Comparison of ENCODE assay signal across 18 cellular contexts in the genomic region with DNA sequence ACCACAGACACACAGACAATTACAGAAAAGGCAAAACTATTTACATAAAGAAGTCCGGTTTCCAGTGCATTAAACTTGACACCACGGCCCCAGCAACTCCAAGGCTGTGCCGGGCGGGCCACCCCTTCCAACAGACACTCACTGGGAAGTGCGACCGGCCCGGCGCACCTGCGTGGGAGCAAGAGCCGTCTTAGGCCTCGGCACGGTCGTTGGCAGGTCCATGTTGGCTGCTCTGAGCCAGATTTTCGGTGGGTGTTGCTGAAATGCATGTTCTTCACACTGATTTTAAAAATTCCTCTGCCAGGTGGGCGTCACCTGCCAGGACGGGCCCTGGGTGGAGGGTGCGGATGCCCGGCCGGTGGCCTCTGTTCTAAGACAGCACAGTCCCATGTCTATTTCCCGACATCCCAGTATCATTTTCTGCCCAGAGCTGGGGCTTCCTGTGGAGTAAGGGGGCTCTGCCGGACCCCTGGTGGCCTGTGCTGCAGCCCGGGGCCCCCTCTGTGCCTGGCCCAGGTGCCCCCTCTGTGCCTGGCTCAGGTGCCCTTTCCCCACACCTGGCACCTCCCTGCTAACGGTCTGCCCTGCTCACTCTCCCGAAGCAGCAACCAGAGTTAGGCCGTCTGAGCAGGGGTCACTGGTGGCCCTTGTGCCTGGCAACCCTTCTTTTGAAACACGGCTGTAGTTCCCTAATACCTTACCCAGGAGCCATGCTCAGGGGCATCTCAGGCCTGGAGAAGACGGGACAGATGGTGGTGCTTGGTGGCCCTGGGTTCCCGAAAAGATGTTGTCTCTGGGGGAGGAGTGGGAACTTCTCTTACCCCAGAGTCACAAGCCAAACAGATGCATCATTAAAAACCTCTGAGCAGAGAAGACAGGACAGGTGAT. TPM values are rescaled to one million over a fixed set of nuclear protein-coding genes. Genes with fewer than 3 reads are reported as not detected.
DNase-seq lines count a peak whose midpoint lies in the region; ATAC-seq and TF ChIP-seq lines count a peak whose summit lies in the region.
"Had no signal": no experiment of that assay in that cellular context is flagged by ENCODE, and none has a peak within 500 bp of the region (broad histone marks: within the 10 kb centered on the region; RNA-seq: fewer than 3 reads in every experiment).

No MANE protein-coding gene starts in this region.

- H3K4me1 Mint-ChIP-seq in H9 (peaks cover 7 to 19% of the 10 kb centered on the region in 2 experiments), endothelial cell (ENCODE audit: unreplicated experiment) (peaks cover 38% of the 10 kb centered on the region)
- H3K4me1 Mint-ChIP-seq: B cell, IgD-negative memory B cell had no signal

- H3K36me3 Mint-ChIP-seq in H9 (ENCODE audit: insufficient read depth in 1 of 3, low read depth in 3 of 3), result no peaks in the 10 kb centered on the region; a peak in 2 of 7 replicates
- peaks cover 69% of the 10 kb centered on the region for H3K36me3 Mint-ChIP-seq in endothelial cell (ENCODE audit: low read depth, unreplicated experiment)
- H3K36me3 Mint-ChIP-seq: CD8-positive, alpha-beta memory T cell; IgD-negative memory B cell had no signal

- intact Hi-C loops in posterior vena cava (cut with DNase I) (no loop called here), Right ventricle myocardium inferior (cut with DNase I) (no loop called here)

- H3K27ac ChIP-seq in BLaER1 (peak overlapping the region; percentile 67), H9 (ENCODE audit: insufficient read length, low read depth, low read length) (no peak overlapping the region)

- H3K4ac ChIP-seq in H9 (ENCODE audit: low read depth, low read length), result no peak overlapping the region

- peak overlapping the region; percentile 55; the same call in 1 of the 2 replicates for H3K9ac ChIP-seq in BLaER1
- peak overlapping the region; percentile 13 for H3K9ac ChIP-seq in H9 (ENCODE audit: extremely low read depth, insufficient read length, low read length)

- no peaks in the 10 kb centered on the region for H4K20me1 ChIP-seq in BLaER1
- H4K20me1 ChIP-seq in H9 (ENCODE audit: control insufficient read depth, insufficient read depth, insufficient read length), result no peaks in the 10 kb centered on the region

- H3K9me3 ChIP-seq in BLaER1 (peaks cover 40% of the 10 kb centered on the region), H9 (ENCODE audit: control insufficient read depth, low read depth, low read length) (no peaks in the 10 kb centered on the region)

- H3K27me3 ChIP-seq in BLaER1, result no peaks in the 10 kb centered on the region
- H3K27me3 ChIP-seq in H9 (ENCODE audit: insufficient read depth, low read length), result no peaks in the 10 kb centered on the region

- peaks cover 77% of the 10 kb centered on the region for H3K4me1 ChIP-seq in BLaER1
- no peaks in the 10 kb centered on the region for H3K4me1 ChIP-seq in H9 (ENCODE audit: insufficient read depth, low read length)
- H3K4me1 ChIP-seq: Caco-2 had no signal

- H4K8ac ChIP-seq in H9 (replicated peaks; ENCODE audit: insufficient read length, low read depth, low read length), result no peak overlapping the region

- H2BK12ac ChIP-seq in H9 (ENCODE audit: insufficient read length, low read depth, low read length), result no peak overlapping the region

- peak overlapping the region in 1 of 3 experiments; percentile 48; a peak in 1 of 7 replicates for H3K27ac Mint-ChIP-seq in H9
- peak overlapping the region; percentile 78 for H3K27ac Mint-ChIP-seq in endothelial cell (ENCODE audit: unreplicated experiment)
- H3K27ac Mint-ChIP-seq: B cell; CD8-positive, alpha-beta memory T cell; HFFc6; IgD-negative memory B cell had no signal

- H3K23me2 ChIP-seq in H9 (ENCODE audit: insufficient read length, low read depth, low read length, poor library complexity, severe bottlenecking), result no peaks in the 10 kb centered on the region

- no peak overlapping the region for H3K56ac ChIP-seq in H9 (ENCODE audit: insufficient read length, low read depth, low read length)

- no peak overlapping the region for H2BK120ac ChIP-seq in H9 (ENCODE audit: low read depth, low read length, poor library complexity, severe bottlenecking)

- no peak overlapping the region for H3K23ac ChIP-seq in H9 (ENCODE audit: insufficient read length, low read depth, low read length)

- no peak overlapping the region for H2BK15ac ChIP-seq in H9 (ENCODE audit: low read depth, low read length)

- H3K9me3 Mint-ChIP-seq in H9 (peaks cover 0 to 4% of the 10 kb centered on the region in 2 experiments; a peak in 2 of 5 replicates), endothelial cell (ENCODE audit: unreplicated experiment) (no peaks in the 10 kb centered on the region)

- no peak overlapping the region for H3K14ac ChIP-seq in H9 (ENCODE audit: insufficient read depth, low read length)

- H3K4me3 ChIP-seq in BLaER1, result peak overlapping the region; percentile 42

- no peak overlapping the region for H2AFZ ChIP-seq in H9 (ENCODE audit: low read length)

- H3K18ac ChIP-seq in H9 (ENCODE audit: insufficient read length, low read depth, low read length), result no peak overlapping the region

- no peak overlapping the region for H2BK5ac ChIP-seq in H9 (ENCODE audit: insufficient read length, low read length)

- H3K36me3 ChIP-seq in BLaER1, result peaks cover 7% of the 10 kb centered on the region; the same call in 1 of the 2 replicates

- no peak overlapping the region for H3T11ph ChIP-seq in H9 (ENCODE audit: low read length)

- DNase-seq in H9 (no peak), endothelial cell (ENCODE audit: low spot score) (no peak), posterior vena cava (ENCODE audit: low spot score) (peak; percentile 77), kidney tubule cell (ENCODE audit: low spot score) (no peak), NCI-H2227 treated with DMSO at 0.1 percent for 48 hours (lab: John Stamatoyannopoulos, UW) (no peak), Right ventricle myocardium inferior (ENCODE audit: missing footprints) (no peak)
- DNase-seq: Caco-2; CD8-positive, alpha-beta memory T cell; DND-41; GDM1; GOT3; HCEC 1CT; HFFc6 had no signal

- no peak overlapping the region for H4K5ac ChIP-seq in H9 (ENCODE audit: insufficient read length, low read depth, low read length)

- H2BK20ac ChIP-seq in H9 (ENCODE audit: low read depth, low read length, poor library complexity, severe bottlenecking), result no peak overlapping the region

- no peaks in the 10 kb centered on the region for H3K79me1 ChIP-seq in H9 (ENCODE audit: insufficient read depth, low read depth, low read length, poor library complexity, severe bottlenecking)

- H3K4me3 Mint-ChIP-seq in H9 (no peak overlapping the region), endothelial cell (ENCODE audit: unreplicated experiment) (peak overlapping the region; percentile 73)
- H3K4me3 Mint-ChIP-seq: B cell; CD14-positive monocyte; CD8-positive, alpha-beta memory T cell; HFFc6; IgD-negative memory B cell had no signal

- H3K4me2 ChIP-seq in BLaER1 (peak overlapping the region; percentile 83), H9 (ENCODE audit: insufficient read depth, insufficient read length, low read length) (no peak overlapping the region)

- no CpG with 5 or more reads among the region's 28 CpGs for WGBS in H9 (ENCODE audit: extremely low coverage, insufficient read length, low lambda C conversion rate)

- TF ChIP-seq CTCF in H9 (conservative IDR thresholded peaks at IDR 0.05) (no peak), endothelial cell (IDR thresholded peaks at IDR 0.05; ENCODE audit: unreplicated experiment) (no peak)

- H3K79me2 ChIP-seq in H9 (ENCODE audit: insufficient read depth, low read length), result no peaks in the 10 kb centered on the region

- H2AK5ac ChIP-seq in H9 (ENCODE audit: insufficient read length, low read length), result no peak overlapping the region

- no peak overlapping the region for H4K91ac ChIP-seq in H9 (ENCODE audit: insufficient read length, low read depth, low read length)

- no peak for ATAC-seq in GM18511 (IDR thresholded peaks at IDR 0.05; ENCODE audit: unreplicated experiment)
- no peak for ATAC-seq in Right ventricle myocardium inferior

- H3K27me3 Mint-ChIP-seq in H9 (ENCODE audit: low read depth) (peaks cover 7% of the 10 kb centered on the region), endothelial cell (ENCODE audit: unreplicated experiment) (peaks cover 26% of the 10 kb centered on the region)

RNA-seq across cellular contexts. Expression of gene TMEM255B, which starts 9.2 kb away (rescaled TPM):
- total RNA-seq in H9 (2021) (2.1 and 2.8 TPM in 2 replicates), endothelial cell (ENCODE audit: unreplicated experiment) (321 TPM), posterior vena cava (10 to 100 TPM; 20.2 to 22.9 TPM), Right ventricle myocardium inferior (9.8 TPM)

Comparison
In these comparisons a context has a peak if more than half of its experiments do, and no peak if none do; other contexts are left out.
1. RNA of gene TMEM255B, which starts 9.2 kb away (total RNA-seq): 321 TPM in endothelial cell (single experiment); 20.2 to 22.9 TPM in posterior vena cava, 9.8 TPM in Right ventricle myocardium inferior (single experiment) and 2.1 to 2.8 TPM in H9; every median in the first group is over 10 times any median in the second.